21 cellular contexts compared by ENCODE assay signal in genomic region chr3:160287666-160288065, GRCh38.
DNase-seq lines count a peak whose midpoint lies in the region; ATAC-seq and TF ChIP-seq lines count a peak whose summit lies in the region.
"Had no signal": no experiment of that assay in that cellular context is flagged by ENCODE, and none has a peak within 500 bp of the region (broad histone marks: within the 10 kb centered on the region; RNA-seq: fewer than 3 reads in every experiment).

No MANE protein-coding gene starts in this region.

- H3K27me3 ChIP-seq in right cardiac atrium (ENCODE audit: control insufficient read depth, insufficient read depth) = no peaks in the 10 kb centered on the region
- H3K27me3 ChIP-seq: SJSA1 had no signal

- no peak overlapping the region for H3K4me3 ChIP-seq in choroid plexus epithelial cell (ENCODE audit: low read depth, low read length)
- no peak overlapping the region for H3K4me3 ChIP-seq in fibroblast of the aortic adventitia (ENCODE audit: low read depth, low read length)
- no peak overlapping the region for H3K4me3 ChIP-seq in right cardiac atrium (ENCODE audit: low read length)
- H3K4me3 ChIP-seq: PC-9, SJSA1 had no signal

- no peak overlapping the region for H3K27ac ChIP-seq in right cardiac atrium (ENCODE audit: low read length)
- H3K27ac ChIP-seq: KMS-11, PC-9, SJSA1 had no signal

- ATAC-seq in right cardiac atrium (no peak), GM21619 (IDR thresholded peaks at IDR 0.05; ENCODE audit: unreplicated experiment) (no peak), GM18858 (IDR thresholded peaks at IDR 0.05; ENCODE audit: unreplicated experiment) (no peak)
- ATAC-seq: CD8-positive, alpha-beta T cell had no signal

- no peak for TF ChIP-seq CTCF in choroid plexus epithelial cell (conservative IDR thresholded peaks at IDR 0.05; ENCODE audit: low read depth, low read length)
- TF ChIP-seq CTCF in fibroblast of the aortic adventitia (IDR thresholded peaks at IDR 0.05; ENCODE audit: insufficient read depth, low read length) = no peak

- no peaks in the 10 kb centered on the region for H3K9me3 ChIP-seq in right cardiac atrium (ENCODE audit: control insufficient read depth, low read length)
- H3K9me3 ChIP-seq: SJSA1 had no signal

- DNase-seq in AG08395 (ENCODE audit: low spot score) (peak; percentile 4), GM03348 (ENCODE audit: low spot score) (peak; percentile 13), choroid plexus epithelial cell (ENCODE audit: low read depth) (peak; percentile 26), fibroblast of the aortic adventitia (ENCODE audit: low read depth) (peak; percentile 19), right cardiac atrium (no peak)
- DNase-seq: C1 segment of cervical spinal cord; CD8-positive, alpha-beta T cell; HCEC 1CT; IMR-90; NCI-H1048; NCI-H1417; NCI-H1694; NCI-H2081; NCI-H2227 treated with DMSO at 0.1 percent for 48 hours; NCI-H526 treated with DMSO at 0.1 percent for 48 hours; PC-9; Right ventricle myocardium superior had no signal

- intact Hi-C loops in right cardiac atrium (cut with DNase I) = no loop called here

- no peaks in the 10 kb centered on the region for H3K4me1 ChIP-seq in right cardiac atrium (ENCODE audit: control insufficient read depth, insufficient read depth, low read length)
- H3K4me1 ChIP-seq: SJSA1 had no signal

- WGBS in right cardiac atrium = 98% methylated on average over 1 of the region's 1 CpG

Comparison
In these comparisons a context has a peak if more than half of its experiments do, and no peak if none do; other contexts are left out.
1. DNase-seq: peak in AG08395 (single experiment), GM03348 (single experiment), choroid plexus epithelial cell (single experiment) and fibroblast of the aortic adventitia (single experiment); none in right cardiac atrium (0 of 3).